Comparison of ENCODE assay signal across 32 cellular contexts in genomic region chr20:10288421-10288820, GRCh38.
"Had no signal": no experiment of that assay in that cellular context is flagged by ENCODE, and none has a peak within 500 bp of the region (broad histone marks: within the 10 kb centered on the region; RNA-seq: fewer than 3 reads in every experiment).

No MANE protein-coding gene starts in this region.

- H3K9me3 ChIP-seq: ascending aorta had no signal

- H3K27me3 ChIP-seq: ascending aorta, cardiac muscle cell had no signal

- FAIRE-seq: bronchial epithelial cell, TTC549 had no signal

- H3K4me3 ChIP-seq: ascending aorta, cardiac muscle cell had no signal

- ATAC-seq: activated CD4-positive, alpha-beta T cell treated with anti-CD3 and anti-CD28 coated beads for 36 hours; activated CD4-positive, CD25-positive, alpha-beta regulatory T cell treated with anti-CD3 and anti-CD28 coated beads, Interleukin-2, amount 50 U/mL, for 24 hours; activated CD8-positive, alpha-beta memory T cell treated with anti-CD3 and anti-CD28 coated beads, Interleukin-2, amount 10 ng/mL, durations not matched to agents 7 days and 5 days; activated CD8-positive, alpha-beta T cell treated with anti-CD3 and anti-CD28 coated beads, Interleukin-2, amount 10 ng/mL, durations not matched to agents 7 days and 5 days; activated naive CD8-positive, alpha-beta T cell treated with anti-CD3 and anti-CD28 coated beads, Interleukin-2, amount 50 U/mL, for 24 hours; WTC11 had no signal

- H3K27ac ChIP-seq: ascending aorta, cardiac muscle cell, WERI-Rb-1 had no signal

- DNase-seq: activated CD4-positive, alpha-beta memory T cell treated with anti-CD3 and anti-CD28 coated beads, Interleukin-2, amount 10 ng/mL, durations not matched to agents 7 days and 5 days; activated CD4-positive, alpha-beta T cell treated with anti-CD3 and anti-CD28 coated beads for 1 hour; activated CD4-positive, alpha-beta T cell treated with anti-CD3 and anti-CD28 coated beads for 36 hours; activated CD4-positive, alpha-beta T cell treated with anti-CD3 and anti-CD28 coated beads for 48 hours; activated CD4-positive, alpha-beta T cell treated with anti-CD3 and anti-CD28 coated beads, Interleukin-2, amount 10 ng/mL, durations not matched to agents 7 days and 5 days; activated CD4-positive, alpha-beta T cell treated with anti-CD3 and anti-CD28 coated beads, Interleukin-2, amount 50 U/mL, for 48 hours; activated CD4-positive, CD25-positive, alpha-beta regulatory T cell; activated CD8-positive, alpha-beta memory T cell treated with anti-CD3 and anti-CD28 coated beads for 24 hours; activated CD8-positive, alpha-beta memory T cell treated with anti-CD3 and anti-CD28 coated beads, Interleukin-2, amount 10 ng/mL, durations not matched to agents 7 days and 5 days; activated CD8-positive, alpha-beta memory T cell treated with anti-CD3 and anti-CD28 coated beads, Interleukin-2, amount 50 U/mL, for 48 hours; activated CD8-positive, alpha-beta T cell treated with anti-CD3 and anti-CD28 coated beads, Interleukin-2, amount 10 ng/mL, durations not matched to agents 7 days and 5 days; activated effector memory CD4-positive, alpha-beta T cell treated with Interleukin-2 at 50 U/mL for 16 hours; activated gamma-delta T cell; activated naive CD4-positive, alpha-beta T cell treated with anti-CD3 and anti-CD28 coated beads, Interleukin-2, amount 10 ng/mL, durations not matched to agents 7 days and 5 days; activated naive CD4-positive, alpha-beta T cell treated with Interleukin-2 at 50 U/mL for 16 hours; activated naive CD8-positive, alpha-beta T cell treated with anti-CD3 and anti-CD28 coated beads, Interleukin-2, amount 10 ng/mL, durations not matched to agents 7 days and 5 days; activated naive CD8-positive, alpha-beta T cell treated with anti-CD3 and anti-CD28 coated beads, Interleukin-2, amount 50 U/mL, for 24 hours; activated T-cell treated with anti-CD3 and anti-CD28 coated beads, Interleukin-2, amount 50 U/mL, for 24 hours; activated T-cell treated with anti-CD3 and anti-CD28 coated beads, Interleukin-2, amount 50 U/mL, for 48 hours; amygdala; anterior cingulate cortex; caudate nucleus; cerebellar nuclear complex; T-helper 2 cell; T-helper 9 cell; WERI-Rb-1 had no signal

- H3K36me3 ChIP-seq: ascending aorta, cardiac muscle cell, WERI-Rb-1 had no signal

- H3K4me1 ChIP-seq: ascending aorta had no signal
